1 cellular context compared by ENCODE assay signal in the genomic region with DNA sequence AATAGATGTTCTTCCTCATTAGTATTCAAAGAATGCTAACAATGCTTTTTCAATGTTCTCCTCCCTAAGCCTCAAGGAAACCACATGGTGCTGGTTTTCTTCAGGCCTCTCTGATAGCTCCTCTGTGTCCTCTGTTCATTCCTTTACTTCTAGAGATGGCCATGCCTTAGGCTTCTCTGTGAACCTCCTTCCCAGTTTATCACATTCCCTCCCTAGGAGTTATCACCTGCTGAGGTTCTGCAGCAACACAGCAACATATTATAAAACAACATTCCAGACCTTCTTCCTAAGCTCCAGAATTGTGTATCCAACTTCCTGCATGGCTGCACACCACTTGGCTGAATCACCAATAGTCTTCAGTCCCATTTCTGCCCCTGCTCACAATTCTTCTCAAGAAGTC.
TF ChIP-seq lines count a peak whose summit lies in the region.

No MANE protein-coding gene starts in this region.

TF ChIP-seq in IMR-90, 13 proteins besides CTCF, POLR2A, EP300 and RAD21:
- no peak for TF ChIP-seq RCOR1 (IDR thresholded peaks at IDR 0.05; ENCODE audit: insufficient replicate concordance, low read length)
- TF ChIP-seq SMC3 (IDR thresholded peaks at IDR 0.05; ENCODE audit: low read depth, low read length): no peak
- no peak for TF ChIP-seq RFX5 (IDR thresholded peaks at IDR 0.05; ENCODE audit: low read depth, low read length)
- no peak for TF ChIP-seq MXI1 (IDR thresholded peaks at IDR 0.05; ENCODE audit: borderline replicate concordance, low read depth, low read length)
- TF ChIP-seq, protein P1, sequence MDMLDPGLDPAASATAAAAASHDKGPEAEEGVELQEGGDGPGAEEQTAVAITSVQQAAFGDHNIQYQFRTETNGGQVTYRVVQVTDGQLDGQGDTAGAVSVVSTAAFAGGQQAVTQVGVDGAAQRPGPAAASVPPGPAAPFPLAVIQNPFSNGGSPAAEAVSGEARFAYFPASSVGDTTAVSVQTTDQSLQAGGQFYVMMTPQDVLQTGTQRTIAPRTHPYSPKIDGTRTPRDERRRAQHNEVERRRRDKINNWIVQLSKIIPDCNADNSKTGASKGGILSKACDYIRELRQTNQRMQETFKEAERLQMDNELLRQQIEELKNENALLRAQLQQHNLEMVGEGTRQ (IDR thresholded peaks at IDR 0.05; ENCODE audit: low read depth, low read length): no peak
- no peak for TF ChIP-seq MAFK (IDR thresholded peaks at IDR 0.05; ENCODE audit: low read depth, low read length)
- TF ChIP-seq CEBPB (IDR thresholded peaks at IDR 0.05; ENCODE audit: low read depth, low read length): no peak
- TF ChIP-seq CHD1 (IDR thresholded peaks at IDR 0.05; ENCODE audit: low read depth, low read length): no peak
- no peak for TF ChIP-seq MAZ (IDR thresholded peaks at IDR 0.05; ENCODE audit: borderline replicate concordance, low read depth, low read length)
- TF ChIP-seq, protein P2, sequence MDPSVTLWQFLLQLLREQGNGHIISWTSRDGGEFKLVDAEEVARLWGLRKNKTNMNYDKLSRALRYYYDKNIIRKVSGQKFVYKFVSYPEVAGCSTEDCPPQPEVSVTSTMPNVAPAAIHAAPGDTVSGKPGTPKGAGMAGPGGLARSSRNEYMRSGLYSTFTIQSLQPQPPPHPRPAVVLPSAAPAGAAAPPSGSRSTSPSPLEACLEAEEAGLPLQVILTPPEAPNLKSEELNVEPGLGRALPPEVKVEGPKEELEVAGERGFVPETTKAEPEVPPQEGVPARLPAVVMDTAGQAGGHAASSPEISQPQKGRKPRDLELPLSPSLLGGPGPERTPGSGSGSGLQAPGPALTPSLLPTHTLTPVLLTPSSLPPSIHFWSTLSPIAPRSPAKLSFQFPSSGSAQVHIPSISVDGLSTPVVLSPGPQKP (IDR thresholded peaks at IDR 0.05; ENCODE audit: borderline replicate concordance, low read depth, low read length): no peak
- no peak for TF ChIP-seq NFE2L2 (IDR thresholded peaks at IDR 0.05; ENCODE audit: low read depth, low read length)
- no peak for TF ChIP-seq FOS (IDR thresholded peaks at IDR 0.05; ENCODE audit: low read depth, low read length)
- no peak for TF ChIP-seq BHLHE40 (IDR thresholded peaks at IDR 0.05; ENCODE audit: low read depth, low read length)
